1 cellular context compared by ENCODE assay signal in the genomic region with DNA sequence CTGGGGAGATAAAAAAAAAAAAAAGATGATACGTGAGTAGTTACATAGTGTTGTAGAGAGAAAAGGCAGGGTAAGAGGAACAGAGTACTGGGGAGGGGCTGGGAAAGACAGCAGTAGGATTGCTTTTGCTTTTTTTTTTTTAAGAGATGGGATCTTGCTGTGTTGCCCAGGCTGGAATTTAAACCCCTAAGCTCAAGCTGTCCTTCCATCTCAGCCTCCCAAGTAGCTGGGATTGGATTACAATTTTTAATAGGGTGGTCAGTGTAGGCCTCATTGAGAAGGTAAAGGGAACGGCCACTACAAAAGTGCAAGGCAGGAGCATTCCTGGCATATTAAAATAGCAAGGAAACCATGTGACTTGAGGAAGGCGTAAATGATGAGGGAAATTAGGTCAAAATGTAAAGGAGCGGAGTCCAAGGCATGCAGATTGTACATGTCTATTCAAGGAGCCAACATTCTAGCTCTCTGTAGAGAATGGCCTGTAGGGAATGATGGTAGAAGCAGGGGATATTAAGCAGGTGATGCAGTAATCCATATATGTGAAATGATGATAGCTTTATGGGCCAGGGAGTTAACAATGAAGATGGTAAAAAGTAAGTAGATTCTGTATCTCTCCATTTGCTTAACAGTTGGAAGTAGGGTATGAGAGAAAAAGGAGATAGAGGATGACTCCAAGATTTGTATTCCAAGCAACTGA.
A peak's percentile ranks its signal among the peaks of the same experiment; 100 is the strongest.
TF ChIP-seq lines count a peak whose summit lies in the region.

No MANE protein-coding gene starts in this region.

TF ChIP-seq in WTC11, 78 proteins besides CTCF, POLR2A, EP300 and RAD21:
- TF ChIP-seq, protein P1, sequence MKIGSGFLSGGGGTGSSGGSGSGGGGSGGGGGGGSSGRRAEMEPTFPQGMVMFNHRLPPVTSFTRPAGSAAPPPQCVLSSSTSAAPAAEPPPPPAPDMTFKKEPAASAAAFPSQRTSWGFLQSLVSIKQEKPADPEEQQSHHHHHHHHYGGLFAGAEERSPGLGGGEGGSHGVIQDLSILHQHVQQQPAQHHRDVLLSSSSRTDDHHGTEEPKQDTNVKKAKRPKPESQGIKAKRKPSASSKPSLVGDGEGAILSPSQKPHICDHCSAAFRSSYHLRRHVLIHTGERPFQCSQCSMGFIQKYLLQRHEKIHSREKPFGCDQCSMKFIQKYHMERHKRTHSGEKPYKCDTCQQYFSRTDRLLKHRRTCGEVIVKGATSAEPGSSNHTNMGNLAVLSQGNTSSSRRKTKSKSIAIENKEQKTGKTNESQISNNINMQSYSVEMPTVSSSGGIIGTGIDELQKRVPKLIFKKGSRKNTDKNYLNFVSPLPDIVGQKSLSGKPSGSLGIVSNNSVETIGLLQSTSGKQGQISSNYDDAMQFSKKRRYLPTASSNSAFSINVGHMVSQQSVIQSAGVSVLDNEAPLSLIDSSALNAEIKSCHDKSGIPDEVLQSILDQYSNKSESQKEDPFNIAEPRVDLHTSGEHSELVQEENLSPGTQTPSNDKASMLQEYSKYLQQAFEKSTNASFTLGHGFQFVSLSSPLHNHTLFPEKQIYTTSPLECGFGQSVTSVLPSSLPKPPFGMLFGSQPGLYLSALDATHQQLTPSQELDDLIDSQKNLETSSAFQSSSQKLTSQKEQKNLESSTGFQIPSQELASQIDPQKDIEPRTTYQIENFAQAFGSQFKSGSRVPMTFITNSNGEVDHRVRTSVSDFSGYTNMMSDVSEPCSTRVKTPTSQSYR (CRISPR knock-in tag; IDR thresholded peaks at IDR 0.05): no peak
- TF ChIP-seq TCF7 (CRISPR knock-in tag; IDR thresholded peaks at IDR 0.05; ENCODE audit: low read depth): no peak
- peak; percentile 8; the same call in 1 of the 2 replicates for TF ChIP-seq ZNF121 (CRISPR knock-in tag; IDR thresholded peaks at IDR 0.05)
- TF ChIP-seq ZNF263 (CRISPR knock-in tag; IDR thresholded peaks at IDR 0.05; ENCODE audit: low read depth): no peak
- TF ChIP-seq GRHL2 (CRISPR knock-in tag; IDR thresholded peaks at IDR 0.05; ENCODE audit: insufficient replicate concordance, severe bottlenecking): no peak
